15 cellular contexts compared by ENCODE assay signal in genomic region chr14:86999076-86999475, GRCh38.
DNase-seq lines count a peak whose midpoint lies in the region; ATAC-seq and TF ChIP-seq lines count a peak whose summit lies in the region.
"Had no signal": no experiment of that assay in that cellular context is flagged by ENCODE, and none has a peak within 500 bp of the region (broad histone marks: within the 10 kb centered on the region; RNA-seq: fewer than 3 reads in every experiment).

No MANE protein-coding gene starts in this region.

- H3K36me3 ChIP-seq in KMS-11 (ENCODE audit: insufficient read depth) = no peaks in the 10 kb centered on the region

- H3K4me2 ChIP-seq in KMS-11 = peak overlapping the region; percentile 39

- no peaks in the 10 kb centered on the region for H3K27me3 ChIP-seq in KMS-11 (ENCODE audit: insufficient read depth, low read depth)

- H3K4me3 Mint-ChIP-seq in type B pancreatic cell = no peak overlapping the region
- H3K4me3 Mint-ChIP-seq: CD14-positive monocyte; T-helper 2 cell treated with Interferon-gamma antibody and Interleukin-4, amounts not matched to agents 5 μg/mL and 100 μg/mL, for 36 hours had no signal

- ATAC-seq in HG03460 (IDR thresholded peaks at IDR 0.05; ENCODE audit: unreplicated experiment) = no peak
- ATAC-seq: PC-3 had no signal

- no peaks in the 10 kb centered on the region for H3K79me2 ChIP-seq in KMS-11 (ENCODE audit: insufficient read depth, low read depth)

- H3K27me3 Mint-ChIP-seq in type B pancreatic cell = no peaks in the 10 kb centered on the region

- peaks cover 22% of the 10 kb centered on the region for H3K4me1 ChIP-seq in KMS-11 (ENCODE audit: low read depth, poor library complexity, severe bottlenecking)

- peak overlapping the region; percentile 44; the same call in 1 of the 2 replicates for H2AFZ ChIP-seq in KMS-11 (ENCODE audit: low read depth)

- H3K36me3 Mint-ChIP-seq in type B pancreatic cell = no peaks in the 10 kb centered on the region
- H3K36me3 Mint-ChIP-seq: CD14-positive monocyte had no signal

- no peaks in the 10 kb centered on the region for H4K20me1 ChIP-seq in KMS-11 (ENCODE audit: insufficient read depth)

- TF ChIP-seq CTCF in KMS-11 (conservative IDR thresholded peaks at IDR 0.05; ENCODE audit: low read depth, low read length) (no peak), fibroblast of mammary gland (conservative IDR thresholded peaks at IDR 0.05; ENCODE audit: control insufficient read depth, insufficient read depth, low read depth, low read length) (no peak), type B pancreatic cell (conservative IDR thresholded peaks at IDR 0.05) (no peak)

- no peak overlapping the region; the same call in 1 of the 2 replicates for H3K9ac ChIP-seq in KMS-11

- H3K4me1 Mint-ChIP-seq in type B pancreatic cell (ENCODE audit: unreplicated experiment) = peaks cover 9% of the 10 kb centered on the region
- H3K4me1 Mint-ChIP-seq: CD14-positive monocyte had no signal

- H3K27ac Mint-ChIP-seq in type B pancreatic cell = no peak overlapping the region
- H3K27ac Mint-ChIP-seq: T-helper 2 cell treated with Interferon-gamma antibody and Interleukin-4, amounts not matched to agents 5 μg/mL and 100 μg/mL, for 36 hours had no signal

- DNase-seq in EL (peak; percentile 5), fibroblast of mammary gland (ENCODE audit: low read depth) (peak; percentile 66), stromal cell of bone marrow (ENCODE audit: low read depth) (peak; percentile 38), type B pancreatic cell (ENCODE audit: extremely low spot score, unreplicated experiment) (no peak), T-helper 1 cell (no peak)
- DNase-seq: NCI-H1436 treated with DMSO at 0.1 percent for 48 hours, NCI-H2029 treated with DMSO at 0.1 percent for 48 hours, NCI-H748 treated with DMSO at 0.1 percent for 48 hours, PC-3, SW 1271 had no signal

- peak overlapping the region; percentile 61 for H3K27ac ChIP-seq in KMS-11
- H3K27ac ChIP-seq: RWPE1 had no signal

- H3K9me3 Mint-ChIP-seq in type B pancreatic cell = no peaks in the 10 kb centered on the region

- H3K4me3 ChIP-seq in KMS-11 (IDR thresholded peaks at IDR 0.05; ENCODE audit: insufficient read depth, low read depth, low read length) (no peak overlapping the region), fibroblast of mammary gland (ENCODE audit: control insufficient read depth, low read depth, low read length) (no peak overlapping the region)

Comparison
In these comparisons a context has a peak if more than half of its experiments do, and no peak if none do; other contexts are left out.
1. DNase-seq: peak in EL (single experiment), fibroblast of mammary gland (single experiment) and stromal cell of bone marrow (single experiment); none in type B pancreatic cell (single experiment) and T-helper 1 cell (0 of 5).